Comparison of ENCODE assay signal across 17 cellular contexts in the genomic region with DNA sequence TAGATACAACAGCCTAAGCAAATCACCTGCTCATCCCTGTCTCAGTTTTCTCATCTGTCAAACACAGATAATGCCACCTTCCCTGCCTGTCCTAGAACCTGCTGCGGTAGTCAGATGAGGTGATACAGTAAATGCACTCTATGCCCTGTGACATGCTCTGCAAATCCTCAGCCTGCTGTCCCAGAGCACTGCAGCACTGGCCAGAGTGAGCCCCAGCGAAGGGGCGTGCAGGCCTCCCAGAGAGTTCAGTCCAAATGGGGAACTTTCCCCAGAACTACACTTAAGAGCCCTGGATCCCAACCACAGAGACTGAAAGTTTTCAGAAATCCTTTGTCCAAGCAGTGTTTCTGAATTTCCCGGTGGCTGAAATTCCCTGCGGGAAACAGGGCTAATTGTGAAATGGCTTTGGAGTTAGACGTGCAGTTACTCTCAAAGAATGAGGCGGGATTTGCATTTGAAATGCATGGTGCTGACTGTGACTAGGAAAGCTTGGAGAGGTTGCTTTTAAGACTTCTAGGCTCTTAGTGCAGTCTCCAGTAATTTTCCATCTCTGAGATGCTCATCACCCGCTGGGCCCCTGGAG.
DNase-seq lines count a peak whose midpoint lies in the region; ATAC-seq, FAIRE-seq and TF ChIP-seq lines count a peak whose summit lies in the region.
"Had no signal": no experiment of that assay in that cellular context is flagged by ENCODE, and none has a peak within 500 bp of the region (broad histone marks: within the 10 kb centered on the region; RNA-seq: fewer than 3 reads in every experiment).

No MANE protein-coding gene starts in this region.

- H3K27ac ChIP-seq in endodermal cell (ENCODE audit: low read depth, low read length) (peak overlapping the region; percentile 85), neural cell (ENCODE audit: low read length) (peak overlapping the region; percentile 57)
- H3K27ac ChIP-seq: 22Rv1 had no signal

- H3F3A ChIP-seq in neural cell (ENCODE audit: insufficient read depth, low read length, poor library complexity, severe bottlenecking), result no peaks in the 10 kb centered on the region

- H4K20me1 ChIP-seq in neural cell (ENCODE audit: insufficient read depth), result no peaks in the 10 kb centered on the region

- 18 to 51% methylated on average over 6 to 8 of the region's 8 CpGs for WGBS in endodermal cell (ENCODE audit: insufficient coverage in 1 of 2, insufficient read length in 1 of 2), 2 experiments

- H3K79me2 ChIP-seq in neural cell (replicated peaks; ENCODE audit: insufficient read depth, low read length), result no peaks in the 10 kb centered on the region

- H3K27me3 Mint-ChIP-seq in endodermal cell (ENCODE audit: insufficient read depth), result peaks cover 2% of the 10 kb centered on the region

- H3K36me3 Mint-ChIP-seq in endodermal cell (ENCODE audit: low read depth), result no peaks in the 10 kb centered on the region
- H3K36me3 Mint-ChIP-seq: CD8-positive, alpha-beta T cell had no signal

- no peak overlapping the region for H3K9ac ChIP-seq in endodermal cell (ENCODE audit: extremely low read depth, low read length, poor library complexity, severe bottlenecking)
- no peak overlapping the region for H3K9ac ChIP-seq in neural cell (ENCODE audit: low read length)

- H2AFZ ChIP-seq in neural cell (ENCODE audit: low read depth, low read length), result no peak overlapping the region

- H3K27ac Mint-ChIP-seq in endodermal cell, result no peak overlapping the region
- H3K27ac Mint-ChIP-seq: CD8-positive, alpha-beta T cell had no signal

- H3K4me1 ChIP-seq in endodermal cell (ENCODE audit: control insufficient read depth, insufficient read depth, low read length), result peaks cover 4% of the 10 kb centered on the region

- H3K9me3 ChIP-seq in endodermal cell (ENCODE audit: control insufficient read depth, low read length), result no peaks in the 10 kb centered on the region
- H3K9me3 ChIP-seq in neural cell (ENCODE audit: low read length), result no peaks in the 10 kb centered on the region

- no peaks in the 10 kb centered on the region for H3K9me3 Mint-ChIP-seq in endodermal cell
- H3K9me3 Mint-ChIP-seq: CD8-positive, alpha-beta T cell had no signal

- intact Hi-C loops in cardiac septum (cut with DNase I) (no loop called here), left ventricle myocardium superior (cut with micrococcal nuclease) (no loop called here)

- no peak for ATAC-seq in left ventricle myocardium superior
- ATAC-seq: CD8-positive, alpha-beta T cell had no signal

- H3K4me2 ChIP-seq in neural cell (ENCODE audit: low read length), result no peak overlapping the region

- no peak for TF ChIP-seq EP300 in neural cell (conservative IDR thresholded peaks at IDR 0.05; ENCODE audit: poor library complexity, severe bottlenecking)

- FAIRE-seq in D721Med (lab: Jason Lieb, UNC), result no peak

- no peak overlapping the region for H3K4me3 Mint-ChIP-seq in endodermal cell
- H3K4me3 Mint-ChIP-seq: CD8-positive, alpha-beta T cell had no signal

- peak; percentile 12 for DNase-seq in cardiac septum (ENCODE audit: low spot score)
- DNase-seq in left ventricle myocardium superior, result no peak
- DNase-seq in endodermal cell, result peak; percentile 55
- DNase-seq in germinal center (ENCODE audit: low spot score), result no peak
- no peak for DNase-seq in D721Med (ENCODE audit: insufficient read length, low spot score)
- DNase-seq in NCI-H1694 treated with DMSO at 0.1 percent for 48 hours (lab: John Stamatoyannopoulos, UW), result no peak
- DNase-seq in GF-D8 (lab: John Stamatoyannopoulos, UW), result no peak
- DNase-seq: CD8-positive, alpha-beta T cell; DND-41; NCI-H187 treated with DMSO at 0.1 percent for 48 hours; NCI-H2171; NCI-H446; NCI-H69; OCI-M1; SIG-M5 had no signal

- H3K27me3 ChIP-seq in endodermal cell (ENCODE audit: control insufficient read depth, insufficient read depth, low read length, poor library complexity, severe bottlenecking) (peaks cover 7% of the 10 kb centered on the region), neural cell (ENCODE audit: insufficient read depth, low read depth, low read length) (no peaks in the 10 kb centered on the region)

- H3K36me3 ChIP-seq in endodermal cell (ENCODE audit: control insufficient read depth, insufficient read depth, low read length), result no peaks in the 10 kb centered on the region
- H3K36me3 ChIP-seq in neural cell (ENCODE audit: insufficient read depth, low read length), result no peaks in the 10 kb centered on the region

- H3K9me2 ChIP-seq in neural cell (ENCODE audit: insufficient read depth, low read length), result no peaks in the 10 kb centered on the region

- no peak for TF ChIP-seq RAD21 in neural cell (conservative IDR thresholded peaks at IDR 0.05)

- TF ChIP-seq CTCF in endodermal cell (conservative IDR thresholded peaks at IDR 0.05), result no peak
- no peak for TF ChIP-seq CTCF in neural cell (IDR thresholded peaks at IDR 0.05; ENCODE audit: poor library complexity, severe bottlenecking)
- no peak for TF ChIP-seq CTCF in D721Med (IDR thresholded peaks at IDR 0.05; ENCODE audit: insufficient read depth, missing control alignments)

- H3K4me3 ChIP-seq in endodermal cell (ENCODE audit: low read length) (no peak overlapping the region), neural cell (ENCODE audit: low read length) (peak overlapping the region; percentile 40)

- peaks cover 20% of the 10 kb centered on the region for H3K4me1 Mint-ChIP-seq in endodermal cell

TF ChIP-seq in neural cell, 6 proteins besides CTCF, POLR2A, EP300 and RAD21:
- TF ChIP-seq TAF1 (IDR thresholded peaks at IDR 0.05; ENCODE audit: low read depth) (no peak), MXI1 (conservative IDR thresholded peaks at IDR 0.05; ENCODE audit: poor library complexity, severe bottlenecking) (no peak), POLR2AphosphoS5 (IDR thresholded peaks at IDR 0.05) (peak; percentile 10)
- TF ChIP-seq, protein P1, sequence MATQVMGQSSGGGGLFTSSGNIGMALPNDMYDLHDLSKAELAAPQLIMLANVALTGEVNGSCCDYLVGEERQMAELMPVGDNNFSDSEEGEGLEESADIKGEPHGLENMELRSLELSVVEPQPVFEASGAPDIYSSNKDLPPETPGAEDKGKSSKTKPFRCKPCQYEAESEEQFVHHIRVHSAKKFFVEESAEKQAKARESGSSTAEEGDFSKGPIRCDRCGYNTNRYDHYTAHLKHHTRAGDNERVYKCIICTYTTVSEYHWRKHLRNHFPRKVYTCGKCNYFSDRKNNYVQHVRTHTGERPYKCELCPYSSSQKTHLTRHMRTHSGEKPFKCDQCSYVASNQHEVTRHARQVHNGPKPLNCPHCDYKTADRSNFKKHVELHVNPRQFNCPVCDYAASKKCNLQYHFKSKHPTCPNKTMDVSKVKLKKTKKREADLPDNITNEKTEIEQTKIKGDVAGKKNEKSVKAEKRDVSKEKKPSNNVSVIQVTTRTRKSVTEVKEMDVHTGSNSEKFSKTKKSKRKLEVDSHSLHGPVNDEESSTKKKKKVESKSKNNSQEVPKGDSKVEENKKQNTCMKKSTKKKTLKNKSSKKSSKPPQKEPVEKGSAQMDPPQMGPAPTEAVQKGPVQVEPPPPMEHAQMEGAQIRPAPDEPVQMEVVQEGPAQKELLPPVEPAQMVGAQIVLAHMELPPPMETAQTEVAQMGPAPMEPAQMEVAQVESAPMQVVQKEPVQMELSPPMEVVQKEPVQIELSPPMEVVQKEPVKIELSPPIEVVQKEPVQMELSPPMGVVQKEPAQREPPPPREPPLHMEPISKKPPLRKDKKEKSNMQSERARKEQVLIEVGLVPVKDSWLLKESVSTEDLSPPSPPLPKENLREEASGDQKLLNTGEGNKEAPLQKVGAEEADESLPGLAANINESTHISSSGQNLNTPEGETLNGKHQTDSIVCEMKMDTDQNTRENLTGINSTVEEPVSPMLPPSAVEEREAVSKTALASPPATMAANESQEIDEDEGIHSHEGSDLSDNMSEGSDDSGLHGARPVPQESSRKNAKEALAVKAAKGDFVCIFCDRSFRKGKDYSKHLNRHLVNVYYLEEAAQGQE (IDR thresholded peaks at IDR 0.05; ENCODE audit: borderline replicate concordance), result peak; percentile 97

Comparison
In these comparisons a context has a peak if more than half of its experiments do, and no peak if none do; other contexts are left out.
1. DNase-seq: peak in cardiac septum (single experiment) and endodermal cell (single experiment); none in left ventricle myocardium superior (single experiment), germinal center (single experiment), D721Med (single experiment), NCI-H1694 treated with DMSO at 0.1 percent for 48 hours (single experiment) and GF-D8 (single experiment).